Comparison of ENCODE assay signal across 11 cellular contexts in genomic region chr17:67490471-67490870, GRCh38.
DNase-seq lines count a peak whose midpoint lies in the region; ATAC-seq and TF ChIP-seq lines count a peak whose summit lies in the region.
"Had no signal": no experiment of that assay in that cellular context is flagged by ENCODE, and none has a peak within 500 bp of the region (broad histone marks: within the 10 kb centered on the region; RNA-seq: fewer than 3 reads in every experiment).

No MANE protein-coding gene starts in this region.

- H3K36me3 ChIP-seq in HEK293 (ENCODE audit: control insufficient read depth in 2 of 2, insufficient read depth in 1 of 2, low read length in 2 of 2) (no peaks in the 10 kb centered on the region), body of pancreas (replicated peaks in 1 of 2; ENCODE audit: insufficient read depth in 1 of 2, low read depth in 2 of 2) (no peaks in the 10 kb centered on the region), iPS-18a (ENCODE audit: control insufficient read depth, low read depth, low read length) (no peaks in the 10 kb centered on the region), stomach (no peaks in the 10 kb centered on the region)

- no peaks in the 10 kb centered on the region for H3K9me3 ChIP-seq in HEK293 (ENCODE audit: control insufficient read depth, insufficient read depth, low read depth, low read length)
- H3K9me3 ChIP-seq in body of pancreas: no peaks in the 10 kb centered on the region
- no peaks in the 10 kb centered on the region for H3K9me3 ChIP-seq in iPS-18a (ENCODE audit: control insufficient read depth, low read depth, low read length)
- H3K9me3 ChIP-seq in stomach: no peaks in the 10 kb centered on the region

- H3K27ac ChIP-seq in HEK293 (ENCODE audit: extremely low read depth, low read depth, low read length) (no peak overlapping the region), body of pancreas (peak overlapping the region; percentile 74 to 94 (median 84)), iPS-18a (ENCODE audit: low read length) (no peak overlapping the region), stomach (peak overlapping the region; percentile 45 to 77 (median 56))

- H3K27me3 ChIP-seq in body of pancreas: no peaks in the 10 kb centered on the region
- H3K27me3 ChIP-seq in iPS-18a (ENCODE audit: control insufficient read depth, insufficient read depth, low read length): no peaks in the 10 kb centered on the region
- H3K27me3 ChIP-seq in stomach: no peaks in the 10 kb centered on the region

- DNase-seq in body of pancreas (peak in 1 of 4 donors; percentile 45), stomach (no peak), NCI-H1105 treated with DMSO at 0.1 percent for 48 hours (lab: John Stamatoyannopoulos, UW) (no peak)
- DNase-seq: activated CD8-positive, alpha-beta memory T cell treated with anti-CD3 and anti-CD28 coated beads, Interleukin-2, amount 50 U/mL, for 4 hours; effector CD8-positive, alpha-beta T cell; NCI-H2081 had no signal

- intact Hi-C loops in body of pancreas (cut with DNase I): no loop called here
- intact Hi-C loops in stomach (cut with DNase I; ENCODE audit: low total_unique reads): no loop called here

- TF ChIP-seq CTCF in HEK293 (tag by site-specific recombination; IDR thresholded peaks at IDR 0.05) (no peak), body of pancreas (IDR thresholded peaks at IDR 0.05) (no peak), stomach (IDR thresholded peaks at IDR 0.05) (no peak)

- peak; percentile 41 for TF ChIP-seq EP300 in stomach (IDR thresholded peaks at IDR 0.05)

- CTCF ChIA-PET in HEK293 (lab: Yijun Ruan, JAX): interaction anchor here (0.7 to 1.2 kb wide), 3 partner anchors 9 to 139 kb away, joined by 3 to 6 read pairs (median 3); no protein-coding TSS in a partner anchor

- ATAC-seq in body of pancreas (peak; percentile 22), HG03025 (IDR thresholded peaks at IDR 0.05; ENCODE audit: low FRiP score, unreplicated experiment) (no peak), HG03139 (IDR thresholded peaks at IDR 0.05; ENCODE audit: unreplicated experiment) (no peak)

- no peak for TF ChIP-seq POLR2A in body of pancreas (IDR thresholded peaks at IDR 0.05)
- no peak for TF ChIP-seq POLR2A in stomach (IDR thresholded peaks at IDR 0.05)

- WGBS in body of pancreas, 2 donors: 19 to 27% methylated on average over 10 of the region's 10 CpGs
- 66 to 69% (median 67%) methylated on average over 10 of the region's 10 CpGs for WGBS in stomach, 5 donors

- POLR2A ChIA-PET in HEK293 (lab: Yijun Ruan, JAX): no interaction called here

- H3K4me3 ChIP-seq in HEK293 (ENCODE audit: low read depth, low read length) (no peak overlapping the region), body of pancreas (no peak overlapping the region), iPS-18a (ENCODE audit: low read length) (peak overlapping the region; percentile 2), stomach (peak overlapping the region in 2 of 4 donors; percentile 13 to 19)
- H3K4me3 ChIP-seq: lung had no signal

- no peak overlapping the region for H3K9ac ChIP-seq in iPS-18a (ENCODE audit: low read length)

- H3K4me1 ChIP-seq in HEK293 (ENCODE audit: control insufficient read depth, insufficient read depth, low read length) (peaks cover 24% of the 10 kb centered on the region), body of pancreas (peaks cover 29% of the 10 kb centered on the region), iPS-18a (ENCODE audit: control insufficient read depth, low read depth, low read length) (peaks cover 29% of the 10 kb centered on the region), stomach (peaks cover 9 to 34% (median 23%) of the 10 kb centered on the region in 4 donors)

TF ChIP-seq in HEK293, 187 proteins besides CTCF, POLR2A, EP300 and RAD21:
- TF ChIP-seq ZIC2 (tag by site-specific recombination; IDR thresholded peaks at IDR 0.05) (peak; percentile 32; the same call in 1 of the 2 replicates), PRDM4 (tag by site-specific recombination; IDR thresholded peaks at IDR 0.05) (peak; percentile 48; the same call in 1 of the 2 replicates), HOXD13 (CRISPR knock-in tag; IDR thresholded peaks at IDR 0.05; ENCODE audit: borderline replicate concordance) (no peak), ZNF623 (tag by site-specific recombination; IDR thresholded peaks at IDR 0.05) (no peak), SCRT2 (tag by site-specific recombination; IDR thresholded peaks at IDR 0.05) (0 out of 2 replicates have a peak, but pooled peaks have one; percentile 11), ZNF18 (tag by site-specific recombination; IDR thresholded peaks at IDR 0.05) (peak; percentile 76; the same call in 1 of the 2 replicates), ZNF335 (tag by site-specific recombination; conservative IDR thresholded peaks at IDR 0.05) (peak; percentile 64), PATZ1 (tag by site-specific recombination; IDR thresholded peaks at IDR 0.05) (0 out of 2 replicates have a peak, but pooled peaks have one; percentile 10)

Comparison
In these comparisons a context has a peak if more than half of its experiments do, and no peak if none do; other contexts are left out.
1. H3K27ac ChIP-seq: peak in body of pancreas (4 of 4) and stomach (5 of 5); none in HEK293 (single experiment) and iPS-18a (single experiment).